Comparison of ENCODE assay signal across 8 cellular contexts in the genomic region with DNA sequence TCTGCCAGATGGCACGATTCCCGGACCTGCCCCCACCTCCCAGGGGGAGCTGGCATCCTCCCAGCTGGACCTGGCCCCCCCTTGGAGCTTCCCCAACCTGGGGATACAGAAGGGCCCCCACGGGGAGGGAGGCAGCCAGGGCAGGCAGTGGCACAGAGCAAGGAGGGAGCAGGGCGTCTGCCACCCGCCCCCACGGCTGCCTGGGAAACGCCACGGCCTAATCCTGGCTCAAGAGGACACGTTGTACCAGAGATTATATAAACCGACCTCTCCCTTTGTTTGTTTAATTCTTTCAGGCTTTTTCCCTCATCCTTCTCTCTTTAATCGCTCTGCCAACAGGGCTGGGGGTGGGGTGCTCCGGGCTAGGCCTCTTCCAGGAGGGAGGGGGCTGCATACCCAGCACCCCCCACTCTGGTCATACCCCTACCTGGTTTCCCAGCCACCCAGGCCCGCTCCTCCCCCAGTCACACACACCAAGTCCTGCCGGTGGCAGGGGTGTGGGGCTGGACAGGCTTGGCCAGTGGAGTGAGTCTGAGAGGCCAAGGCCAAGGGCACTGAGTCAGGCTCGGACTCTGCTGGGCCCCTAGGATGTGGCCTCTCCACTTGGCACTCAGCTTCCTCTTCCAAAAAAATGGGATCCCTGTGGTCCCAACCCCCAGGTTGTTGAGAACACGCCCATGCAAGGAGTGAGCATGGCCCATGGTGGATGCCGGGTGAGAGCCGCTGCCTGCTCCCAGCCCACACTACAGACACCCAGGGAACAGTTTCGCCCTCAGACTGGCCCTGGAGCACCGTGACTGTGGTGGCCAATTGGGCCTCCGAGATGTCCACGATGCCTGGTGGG. TPM values are rescaled to one million over a fixed set of nuclear protein-coding genes. Genes with fewer than 3 reads are reported as not detected.
DNase-seq lines count a peak whose midpoint lies in the region; ATAC-seq and TF ChIP-seq lines count a peak whose summit lies in the region.

No MANE protein-coding gene starts in this region.

- H3K27me3 Mint-ChIP-seq in osteocyte (ENCODE audit: unreplicated experiment) (peaks cover 1% of the 10 kb centered on the region), T-cell (no peaks in the 10 kb centered on the region)
- H3K27me3 Mint-ChIP-seq in activated T-cell treated with anti-CD3 and anti-CD28 coated beads, Interleukin-2, amount 50 U/mL, for 4 hours (ENCODE audit: low read depth): no peaks in the 10 kb centered on the region

- POLR2A ChIA-PET in T-cell (lab: Charles Lee): no interaction called here

- peak overlapping the region; percentile 85 for H3K27ac Mint-ChIP-seq in osteocyte (ENCODE audit: unreplicated experiment)
- H3K27ac Mint-ChIP-seq in T-cell: no peak overlapping the region

- H3K4me1 Mint-ChIP-seq in osteocyte (ENCODE audit: unreplicated experiment) (peaks cover 34% of the 10 kb centered on the region), T-cell (peaks cover 11 to 21% (median 17%) of the 10 kb centered on the region in 3 donors)
- peaks cover 9% of the 10 kb centered on the region for H3K4me1 Mint-ChIP-seq in activated T-cell treated with anti-CD3 and anti-CD28 coated beads, Interleukin-2, amount 50 U/mL, for 4 hours (ENCODE audit: low read depth)

- H3K9me3 Mint-ChIP-seq in osteocyte (ENCODE audit: unreplicated experiment) (no peaks in the 10 kb centered on the region), T-cell (no peaks in the 10 kb centered on the region)
- H3K9me3 Mint-ChIP-seq in activated T-cell treated with anti-CD3 and anti-CD28 coated beads, Interleukin-2, amount 50 U/mL, for 4 hours: no peaks in the 10 kb centered on the region

- TF ChIP-seq CTCF in fibroblast of pulmonary artery (IDR thresholded peaks at IDR 0.05; ENCODE audit: low read length, missing control alignments) (no peak), osteocyte (IDR thresholded peaks at IDR 0.05) (no peak)

- no peak for ATAC-seq in T-cell (replicated peaks in 1 of 4)
- no peak for ATAC-seq in activated T-cell treated with anti-CD3 and anti-CD28 coated beads, Interleukin-2, amount 50 U/mL, for 4 hours
- ATAC-seq in HG02840 (IDR thresholded peaks at IDR 0.05; ENCODE audit: low FRiP score, unreplicated experiment): no peak

- H3K4me3 ChIP-seq in fibroblast of pulmonary artery (replicated peaks; ENCODE audit: low read depth, low read length): no peak overlapping the region

- no peaks in the 10 kb centered on the region for H3K36me3 Mint-ChIP-seq in osteocyte (ENCODE audit: unreplicated experiment)
- H3K36me3 Mint-ChIP-seq in T-cell: no peaks in the 10 kb centered on the region
- no peaks in the 10 kb centered on the region for H3K36me3 Mint-ChIP-seq in activated T-cell treated with anti-CD3 and anti-CD28 coated beads, Interleukin-2, amount 50 U/mL, for 4 hours (ENCODE audit: insufficient read depth)

- CTCF ChIA-PET in T-cell (lab: Charles Lee): no interaction called here

- DNase-seq in C1 segment of cervical spinal cord (lab: John Stamatoyannopoulos, UW) (peak in 13 of 14 donors; percentile 23 to 91 (median 72)), NCI-H82 treated with DMSO at 0.1 percent for 48 hours (lab: John Stamatoyannopoulos, UW; ENCODE audit: unreplicated experiment) (peak; percentile 40), fibroblast of pulmonary artery (ENCODE audit: low read depth) (peak; percentile 88), osteocyte (ENCODE audit: extremely low spot score, unreplicated experiment) (no peak), T-cell (no peak), RPMI8226 (no peak)
- no peak for DNase-seq in activated T-cell treated with anti-CD3 and anti-CD28 coated beads, Interleukin-2, amount 50 U/mL, for 4 hours

- H3K4me3 Mint-ChIP-seq in osteocyte (ENCODE audit: unreplicated experiment) (no peak overlapping the region), T-cell (no peak overlapping the region)
- no peak overlapping the region for H3K4me3 Mint-ChIP-seq in activated T-cell treated with anti-CD3 and anti-CD28 coated beads, Interleukin-2, amount 50 U/mL, for 4 hours

RNA-seq across cellular contexts. Expression of a gene that starts 29.5 kb away (rescaled TPM):
- total RNA-seq in osteocyte (61.4 and 63.8 TPM in 2 replicates), T-cell (10 to 100 TPM; 27.1 to 41.7 (median 37.2) TPM)
- 10 to 100 TPM; 26.0 to 33.6 (median 30.3) TPM for total RNA-seq in activated T-cell treated with anti-CD3 and anti-CD28 coated beads, Interleukin-2, amount 50 U/mL, for 4 hours

Comparison
In these comparisons a context has a peak if more than half of its experiments do, and no peak if none do; other contexts are left out.
1. DNase-seq: peak in C1 segment of cervical spinal cord (13 of 14), NCI-H82 treated with DMSO at 0.1 percent for 48 hours (single experiment) and fibroblast of pulmonary artery (single experiment); none in osteocyte (single experiment), T-cell (0 of 34), activated T-cell treated with anti-CD3 and anti-CD28 coated beads, Interleukin-2, amount 50 U/mL, for 4 hours (single experiment) and RPMI8226 (single experiment).